In the genomic region with DNA sequence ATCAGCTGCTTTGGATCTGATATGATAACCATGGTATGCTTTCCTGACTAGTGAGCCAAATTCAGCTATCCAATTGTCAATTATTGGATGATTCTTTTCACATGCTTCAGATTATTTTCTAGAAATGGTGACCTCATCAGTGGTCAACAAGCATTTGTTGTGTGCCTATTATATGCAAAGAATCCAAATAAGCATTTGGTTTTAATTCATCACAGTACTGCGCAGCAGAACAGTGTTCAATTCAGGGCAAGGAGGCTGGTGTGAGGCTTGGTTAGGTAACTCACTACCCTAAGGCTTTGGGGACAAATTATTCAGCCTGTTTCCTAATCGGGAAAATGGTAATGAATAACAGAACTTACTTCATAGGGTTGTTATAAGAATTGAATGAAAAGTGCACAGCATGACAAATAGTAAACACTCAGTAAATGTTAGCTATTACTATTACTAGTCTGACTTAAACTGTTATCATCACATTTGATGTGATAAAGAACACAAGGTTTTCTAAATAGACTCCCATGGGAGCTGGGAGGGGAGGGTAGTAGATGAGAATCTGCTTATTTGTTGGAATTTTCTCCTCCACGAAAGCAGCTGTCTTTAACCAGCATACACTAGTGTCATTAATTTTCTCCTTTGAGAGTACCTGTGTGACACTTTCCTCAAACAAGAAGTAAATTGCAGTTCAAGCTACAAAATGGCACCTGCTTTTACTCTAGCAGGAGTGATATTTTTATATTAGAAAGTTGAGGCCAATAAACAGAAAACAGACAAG, we compare ENCODE assay signal across 16 cellular contexts.
DNase-seq lines count a peak whose midpoint lies in the region; ATAC-seq and TF ChIP-seq lines count a peak whose summit lies in the region.
"Had no signal": no experiment of that assay in that cellular context is flagged by ENCODE, and none has a peak within 500 bp of the region (broad histone marks: within the 10 kb centered on the region; RNA-seq: fewer than 3 reads in every experiment).

No MANE protein-coding gene starts in this region.

- in situ Hi-C loops in GM23248 (cut with MboI) = no loop called here

- TF ChIP-seq CTCF in spleen (IDR thresholded peaks at IDR 0.05 in 8 of 11, conservative IDR thresholded peaks at IDR 0.05 in 3 of 11) = no peak

- no peaks in the 10 kb centered on the region for H3K27me3 ChIP-seq in GM23248 (replicated peaks; ENCODE audit: insufficient read depth)
- H3K27me3 ChIP-seq in effector memory CD4-positive, alpha-beta T cell (replicated peaks; ENCODE audit: control insufficient read depth, insufficient read depth, low read length, poor library complexity, severe bottlenecking) = no peaks in the 10 kb centered on the region
- H3K27me3 ChIP-seq in spleen (replicated peaks in 1 of 7) = no peaks in the 10 kb centered on the region

- intact Hi-C loops in spleen (cut with DNase I; ENCODE audit: low total_unique reads) = loop anchor here (5.0 kb wide), 1 partner anchor 287 kb away; no protein-coding TSS in a partner anchor

- DNase-seq in NCI-H1417 (lab: John Stamatoyannopoulos, UW) (peak; percentile 30 to 81 (median 36)), NCI-H1417 treated with DMSO at 0.1 percent for 48 hours (lab: John Stamatoyannopoulos, UW) (no peak), GM23248 (peak; percentile 40), spleen (no peak), COR-L47 (lab: John Stamatoyannopoulos, UW) (no peak), NCI-H1436 (lab: John Stamatoyannopoulos, UW) (no peak)
- DNase-seq in effector memory CD4-positive, alpha-beta T cell = no peak
- DNase-seq: activated T-cell treated with anti-CD3 and anti-CD28 coated beads, Interleukin-2, amount 50 U/mL, for 1 hour; NCI-H2171; NCI-H526; SHP77 had no signal

- WGBS in GM23248 (ENCODE audit: low coverage in 1 of 2, low lambda C conversion rate in 2 of 2, missing lambda C conversion rate in 2 of 2), 2 experiments = 17 to 21% methylated on average over 3 of the region's 3 CpGs
- WGBS in spleen, 5 donors = 90 to 96% (median 94%) methylated on average over 3 of the region's 3 CpGs

- H3F3A ChIP-seq in GM23248 (ENCODE audit: insufficient read depth) = no peaks in the 10 kb centered on the region

- no peak overlapping the region for H3K4me2 ChIP-seq in GM23248 (ENCODE audit: unreplicated experiment)

- H3K27ac ChIP-seq in GM23248 (no peak overlapping the region), spleen (peak overlapping the region in 5 of 8 donors; percentile 18 to 68 (median 62))
- H3K27ac ChIP-seq in effector memory CD4-positive, alpha-beta T cell (ENCODE audit: insufficient read depth, low read length, poor library complexity, severe bottlenecking) = no peak overlapping the region
- H3K27ac ChIP-seq: 22Rv1, HL-60, prostate gland, thoracic aorta had no signal

- H3K4me3 ChIP-seq in GM23248 (no peak overlapping the region), spleen (no peak overlapping the region)
- H3K4me3 ChIP-seq in effector memory CD4-positive, alpha-beta T cell (ENCODE audit: insufficient read depth, low read depth, low read length, poor library complexity, severe bottlenecking) = peak overlapping the region; percentile 36
- H3K4me3 ChIP-seq: prostate gland, thoracic aorta had no signal

- H3K79me2 ChIP-seq in GM23248 (ENCODE audit: insufficient read depth) = no peaks in the 10 kb centered on the region

- no peak overlapping the region for H3K9ac ChIP-seq in GM23248

- H3K9me3 ChIP-seq in GM23248 (ENCODE audit: low read depth) (no peaks in the 10 kb centered on the region), spleen (no peaks in the 10 kb centered on the region)
- no peaks in the 10 kb centered on the region for H3K9me3 ChIP-seq in effector memory CD4-positive, alpha-beta T cell (ENCODE audit: control insufficient read depth, low read length)
- H3K9me3 ChIP-seq: prostate gland, thoracic aorta had no signal

- ATAC-seq in GM19463 (IDR thresholded peaks at IDR 0.05; ENCODE audit: unreplicated experiment) = no peak

- no peaks in the 10 kb centered on the region for H3K36me3 ChIP-seq in GM23248 (ENCODE audit: low read depth)
- no peaks in the 10 kb centered on the region for H3K36me3 ChIP-seq in effector memory CD4-positive, alpha-beta T cell (ENCODE audit: control insufficient read depth, insufficient read depth, low read length)
- peaks cover 0 to 7% (median 0%) of the 10 kb centered on the region in 6 donors for H3K36me3 ChIP-seq in spleen
- H3K36me3 ChIP-seq: prostate gland, thoracic aorta had no signal

- H3K9me2 ChIP-seq in GM23248 (ENCODE audit: insufficient read depth) = no peaks in the 10 kb centered on the region

- no peaks in the 10 kb centered on the region for H4K20me1 ChIP-seq in GM23248 (ENCODE audit: insufficient read depth)

- no peak overlapping the region for H2AFZ ChIP-seq in GM23248

- H3K4me1 ChIP-seq in GM23248 (ENCODE audit: insufficient read depth) = 0 out of 2 replicates have a peak, but pooled peaks cover 8% of the 10 kb centered on the region
- no peaks in the 10 kb centered on the region for H3K4me1 ChIP-seq in effector memory CD4-positive, alpha-beta T cell (ENCODE audit: control insufficient read depth, insufficient read depth, low read length, poor library complexity, severe bottlenecking)
- H3K4me1 ChIP-seq in spleen = peaks cover 5 to 22% (median 10%) of the 10 kb centered on the region in 6 donors
- H3K4me1 ChIP-seq: prostate gland had no signal

- TF ChIP-seq POLR2A in spleen (IDR thresholded peaks at IDR 0.05) = no peak

Comparison
In these comparisons a context has a peak if more than half of its experiments do, and no peak if none do; other contexts are left out.
1. DNase-seq: peak in NCI-H1417 (3 of 3) and GM23248 (single experiment); none in NCI-H1417 treated with DMSO at 0.1 percent for 48 hours (single experiment), effector memory CD4-positive, alpha-beta T cell (0 of 3), spleen (single experiment), COR-L47 (single experiment) and NCI-H1436 (single experiment).
2. H3K27ac ChIP-seq: peak in spleen (5 of 8); none in GM23248 (single experiment) and effector memory CD4-positive, alpha-beta T cell (single experiment).